8 cellular contexts compared by ENCODE assay signal in the genomic region with DNA sequence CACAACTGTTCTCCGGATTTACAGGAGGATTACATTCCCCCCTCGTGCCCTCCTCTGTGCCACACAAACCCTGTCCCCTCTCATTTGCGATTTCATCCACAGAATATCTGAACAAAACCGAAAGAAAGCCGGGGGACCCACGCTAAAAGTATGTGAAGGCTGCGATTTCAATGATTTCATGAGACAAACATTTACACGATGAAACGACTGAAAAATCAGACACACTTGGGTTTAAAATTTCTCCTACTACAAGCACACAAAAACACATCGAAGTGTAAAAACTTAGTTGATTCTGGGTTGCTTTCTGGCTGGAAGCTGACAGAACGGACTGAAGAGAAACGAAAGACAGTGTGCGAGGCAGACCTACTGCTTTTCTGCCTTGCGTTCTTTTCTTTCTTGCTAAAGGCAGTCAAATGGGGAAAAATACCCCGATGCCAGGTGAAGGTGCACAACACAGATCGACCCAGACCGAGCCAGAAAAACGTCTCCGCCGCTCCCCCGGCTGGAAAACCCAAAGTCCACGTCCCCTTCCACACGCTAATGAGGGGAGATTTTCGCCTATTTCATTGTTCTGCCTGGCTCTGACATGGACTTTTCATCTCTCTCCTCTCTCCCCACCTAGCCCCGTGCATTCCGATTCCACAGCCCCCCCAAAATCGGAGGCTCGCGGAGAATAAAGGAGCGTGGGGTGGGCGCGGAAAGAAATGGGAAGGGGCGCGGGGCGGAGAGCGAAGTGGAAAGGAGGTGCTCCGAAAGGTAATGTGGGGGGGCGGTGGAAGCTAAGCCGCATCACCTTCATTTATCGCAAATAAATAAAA. TPM values are rescaled to one million over a fixed set of nuclear protein-coding genes. Genes with fewer than 3 reads are reported as not detected.
DNase-seq lines count a peak whose midpoint lies in the region; ATAC-seq and TF ChIP-seq lines count a peak whose summit lies in the region.

No MANE protein-coding gene starts in this region.

- CTCF ChIA-PET in mammary epithelial cell (lab: Charles Lee; ENCODE audit: low non-redundant PET) = no interaction called here

- TF ChIP-seq CTCF in HL-60 (IDR thresholded peaks at IDR 0.05; ENCODE audit: insufficient read depth, low read length) (no peak), mammary epithelial cell (conservative IDR thresholded peaks at IDR 0.05 in 1 of 2, IDR thresholded peaks at IDR 0.05 in 1 of 2; ENCODE audit: extremely low read depth in 1 of 2, insufficient read depth in 1 of 2, low read depth in 1 of 2, low read length in 2 of 2) (no peak)

- dilution Hi-C loops in mammary epithelial cell (cut with HindIII; ENCODE audit: low sequenced_read_pairs) = no loop called here

- H3K4me3 ChIP-seq in HL-60 (replicated peaks; ENCODE audit: insufficient read depth, low read length) = peak overlapping the region; percentile 81
- H3K4me3 ChIP-seq in SK-N-MC = peak overlapping the region; percentile 75
- H3K4me3 ChIP-seq in mammary epithelial cell (replicated peaks in 1 of 3; ENCODE audit: insufficient read depth in 1 of 3, low read depth in 2 of 3, low read length in 3 of 3) = peak overlapping the region; percentile 65 to 75 (median 67)
- H3K4me3 ChIP-seq in skin epidermis = peak overlapping the region; percentile 65 to 87 (median 81)

- peak overlapping the region; percentile 85 for H3K4me2 ChIP-seq in mammary epithelial cell (ENCODE audit: insufficient read depth, low read depth, low read length)

- peak overlapping the region; percentile 59 for H2AFZ ChIP-seq in mammary epithelial cell (ENCODE audit: low read depth, low read length)

- H3K9me3 ChIP-seq in SK-N-MC (ENCODE audit: low read depth, low read length) = no peaks in the 10 kb centered on the region
- no peaks in the 10 kb centered on the region for H3K9me3 ChIP-seq in mammary epithelial cell (replicated peaks; ENCODE audit: insufficient read depth, low read length)

- peaks cover 44% of the 10 kb centered on the region for H3K4me1 ChIP-seq in mammary epithelial cell (ENCODE audit: insufficient read depth, low read length)

- H3K36me3 ChIP-seq in SK-N-MC (ENCODE audit: insufficient read depth, low read length) = no peaks in the 10 kb centered on the region
- no peaks in the 10 kb centered on the region for H3K36me3 ChIP-seq in mammary epithelial cell (ENCODE audit: insufficient read depth, low read length)

- 1% methylated on average over 31 of the region's 40 CpGs for WGBS in mammary epithelial cell (ENCODE audit: low coverage, missing lambda C conversion rate)

- no peaks in the 10 kb centered on the region for H4K20me1 ChIP-seq in mammary epithelial cell (ENCODE audit: insufficient read depth, low read length)

- no peak for ATAC-seq in GM19397 (IDR thresholded peaks at IDR 0.05; ENCODE audit: unreplicated experiment)

- H3K9ac ChIP-seq in SK-N-MC (ENCODE audit: insufficient read length) (peak overlapping the region; percentile 30), mammary epithelial cell (ENCODE audit: insufficient read depth, low read length) (peak overlapping the region; percentile 96)

- H3K27ac ChIP-seq in HL-60 (replicated peaks) = peak overlapping the region; percentile 70
- no peak overlapping the region for H3K27ac ChIP-seq in SK-N-MC
- H3K27ac ChIP-seq in mammary epithelial cell (ENCODE audit: insufficient read depth, low read depth, low read length) = peak overlapping the region; percentile 78
- H3K27ac ChIP-seq in skin epidermis = peak overlapping the region; percentile 63 to 95 (median 89)

- in situ Hi-C loops in mammary epithelial cell (cut with MboI; ENCODE audit: low sequenced_read_pairs in 2 of 2) = loop anchor here in 1 of 2 donors (25.0 kb wide), 1 partner anchor 211 kb away; no protein-coding TSS in a partner anchor

- intact Hi-C loops in mammary epithelial cell (cut with micrococcal nuclease) = loop anchor here (1.0 to 10.0 kb wide), 4 partner anchors 111 to 548 kb away; no protein-coding TSS in a partner anchor

- H3K27me3 ChIP-seq in HL-60 (ENCODE audit: insufficient read depth, poor library complexity, severe bottlenecking) = no peaks in the 10 kb centered on the region
- H3K27me3 ChIP-seq in mammary epithelial cell (ENCODE audit: insufficient read depth, low read length) = no peaks in the 10 kb centered on the region

- BruUV-seq in mammary epithelial cell (replicated peaks; lab: Mats Ljungman, UMichigan) = TSS peak; percentile 36

- peak; percentile 51 for DNase-seq in D341Med (ENCODE audit: low spot score)
- DNase-seq in HL-60 (ENCODE audit: low read depth in 1 of 2, low spot score in 1 of 2) = peak in 1 of 2 experiments; percentile 23
- no peak for DNase-seq in SK-N-MC (ENCODE audit: low read depth, low spot score)
- DNase-seq in mammary epithelial cell = no peak
- peak; percentile 61 for DNase-seq in iris pigment epithelial cell (ENCODE audit: low read depth)
- no peak for DNase-seq in mesenteric fat pad (ENCODE audit: low spot score)

- H3K79me2 ChIP-seq in mammary epithelial cell (ENCODE audit: insufficient read depth, low read length) = peaks cover 68% of the 10 kb centered on the region

RNA-seq across cellular contexts. Expression of a gene that starts 1.1 kb away (rescaled TPM):
- total RNA-seq in mammary epithelial cell (10 to 100 TPM; 31.0 to 58.3 TPM), mesenteric fat pad (217 TPM)
- polyA plus RNA-seq in mammary epithelial cell = 26.4 TPM
- 68.5 TPM for polyA minus RNA-seq in mammary epithelial cell

RNA-seq across cellular contexts. Expression of a gene that starts 52.4 kb away (rescaled TPM):
- total RNA-seq in mammary epithelial cell = 1 to 10 TPM in 1 of 2 donors, not detected in 1; 5.2 TPM
- polyA plus RNA-seq in mammary epithelial cell = 3.1 TPM
- polyA minus RNA-seq in mammary epithelial cell = 13.3 TPM
- total RNA-seq in mesenteric fat pad = 35.2 TPM

Comparison
In these comparisons a context has a peak if more than half of its experiments do, and no peak if none do; other contexts are left out.
1. DNase-seq: peak in D341Med (single experiment) and iris pigment epithelial cell (single experiment); none in SK-N-MC (single experiment), mammary epithelial cell (single experiment) and mesenteric fat pad (single experiment).
2. Peak in every context shown above with its lines, with median percentiles within 50 percentile points of each other: H3K4me3 ChIP-seq.